ENCODE assay signal across 14 cellular contexts in the genomic region with DNA sequence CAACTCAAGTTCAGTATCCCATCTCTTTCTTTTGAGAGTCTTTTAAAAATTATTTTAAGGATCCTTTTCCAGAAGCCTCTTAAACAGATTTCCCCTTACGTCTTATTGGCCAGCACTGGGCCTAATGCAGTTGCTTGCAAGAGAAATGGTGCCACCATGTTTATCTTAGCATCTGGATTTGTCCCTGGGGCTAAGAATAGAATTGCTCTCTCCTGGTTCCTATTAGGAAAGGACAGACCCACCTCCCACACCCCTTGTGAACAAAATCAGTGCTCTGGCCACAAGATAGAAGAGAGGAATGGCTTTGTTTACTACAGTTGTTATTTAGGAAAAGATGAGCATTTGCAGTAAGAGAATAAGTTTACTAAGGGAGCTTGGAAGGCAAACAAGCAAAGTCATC.
DNase-seq lines count a peak whose midpoint lies in the region; ATAC-seq and TF ChIP-seq lines count a peak whose summit lies in the region.
"Had no signal": no experiment of that assay in that cellular context is flagged by ENCODE, and none has a peak within 500 bp of the region (broad histone marks: within the 10 kb centered on the region; RNA-seq: fewer than 3 reads in every experiment).

No MANE protein-coding gene starts in this region.

- H4K8ac ChIP-seq in IMR-90 (ENCODE audit: low read depth in 2 of 2, low read length in 2 of 2) = no peak overlapping the region

- no TSS peak for BruUV-seq in IMR-90 (replicated peaks; lab: Mats Ljungman, UMichigan)

- no peak overlapping the region for H3K18ac ChIP-seq in IMR-90 (ENCODE audit: low read depth, low read length)

- no peak overlapping the region for H4K5ac ChIP-seq in IMR-90 (ENCODE audit: low read depth, low read length)

- peak overlapping the region; percentile 18 for H2BK5ac ChIP-seq in IMR-90 (ENCODE audit: low read depth, low read length, poor library complexity, severe bottlenecking)

- no peak overlapping the region for H2BK15ac ChIP-seq in IMR-90 (ENCODE audit: low read depth, low read length)

- no peak overlapping the region for H2BK20ac ChIP-seq in IMR-90 (ENCODE audit: low read depth, low read length)

- DNase-seq in IMR-90 = no peak
- peak; percentile 67 for DNase-seq in SK-N-SH
- no peak for DNase-seq in glutamatergic neuron
- no peak for DNase-seq in nephron progenitor cell
- no peak for DNase-seq in spleen
- DNase-seq in natural killer cell = no peak
- DNase-seq in hippocampal formation (lab: John Stamatoyannopoulos, UW) = no peak
- DNase-seq: Caco-2; CD8-positive, alpha-beta memory T cell; DND-41; GDM1; GOT3 had no signal

- WGBS in IMR-90 (ENCODE audit: extremely low coverage in 2 of 2, insufficient read length in 1 of 2), 2 experiments = no CpG with 5 or more reads among the region's 1 CpG
- WGBS in SK-N-SH (ENCODE audit: low lambda C conversion rate) = 86% methylated on average over 1 of the region's 1 CpG
- WGBS in spleen, 5 donors = 32 to 100% (median 97%) methylated on average over 1 of the region's 1 CpG

- no peak overlapping the region for H3K56ac ChIP-seq in IMR-90 (ENCODE audit: extremely low read depth, insufficient read depth, low read length)

- H3K79me1 ChIP-seq in IMR-90 (ENCODE audit: low read depth in 1 of 2, low read length in 2 of 2) = peaks cover 4 to 35% of the 10 kb centered on the region in 2 experiments; a peak in 3 of 4 replicates

- TF ChIP-seq POLR2A in IMR-90 (IDR thresholded peaks at IDR 0.05; ENCODE audit: low read depth, low read length) = no peak
- no peak for TF ChIP-seq POLR2A in spleen (IDR thresholded peaks at IDR 0.05)

- peaks cover 17% of the 10 kb centered on the region for H3K9me3 Mint-ChIP-seq in glutamatergic neuron (ENCODE audit: unreplicated experiment)
- peaks cover 3% of the 10 kb centered on the region for H3K9me3 Mint-ChIP-seq in nephron progenitor cell
- H3K9me3 Mint-ChIP-seq in natural killer cell = no peaks in the 10 kb centered on the region
- H3K9me3 Mint-ChIP-seq: CD8-positive, alpha-beta memory T cell had no signal

- H3K36me3 ChIP-seq in IMR-90 (ENCODE audit: control insufficient read depth, insufficient read depth, low read length) = peaks cover 22% of the 10 kb centered on the region
- peaks cover 49 to 70% of the 10 kb centered on the region in 2 experiments for H3K36me3 ChIP-seq in SK-N-SH (replicated peaks in 1 of 2; ENCODE audit: control insufficient read depth in 1 of 2, insufficient read depth in 2 of 2, low read length in 1 of 2)
- peaks cover 0 to 77% (median 15%) of the 10 kb centered on the region in 6 donors for H3K36me3 ChIP-seq in spleen

- H2AK5ac ChIP-seq in IMR-90 (ENCODE audit: low read depth, low read length) = no peak overlapping the region

- H4K91ac ChIP-seq in IMR-90 (ENCODE audit: insufficient read depth, low read depth, low read length) = no peak overlapping the region

- TF ChIP-seq RAD21 in IMR-90 (IDR thresholded peaks at IDR 0.05; ENCODE audit: low read length) (no peak), SK-N-SH (IDR thresholded peaks at IDR 0.05; ENCODE audit: low read length) (peak; percentile 21; the same call in 1 of the 2 replicates)

- H3K27me3 Mint-ChIP-seq in glutamatergic neuron (ENCODE audit: unreplicated experiment) (peaks cover 7% of the 10 kb centered on the region), nephron progenitor cell (ENCODE audit: low read depth, poor library complexity) (no peaks in the 10 kb centered on the region), natural killer cell (ENCODE audit: low read depth in 2 of 2) (no peaks in the 10 kb centered on the region)
- H3K27me3 Mint-ChIP-seq: CD8-positive, alpha-beta memory T cell had no signal

- no peak overlapping the region for H3K9ac ChIP-seq in IMR-90 (ENCODE audit: low read depth, low read length)
- H3K9ac ChIP-seq in SK-N-SH = no peak overlapping the region
- H3K9ac ChIP-seq: BLaER1 had no signal

- H3K4me3 ChIP-seq in IMR-90 (ENCODE audit: insufficient read depth, low read depth, low read length) (no peak overlapping the region), SK-N-SH (ENCODE audit: low read depth in 2 of 2, low read length in 1 of 2) (no peak overlapping the region), spleen (no peak overlapping the region)
- H3K4me3 ChIP-seq: BLaER1, HAP-1 had no signal

- H3K4ac ChIP-seq in IMR-90 (ENCODE audit: low read depth, low read length) = no peak overlapping the region

- H3K36me3 Mint-ChIP-seq in glutamatergic neuron (ENCODE audit: unreplicated experiment) = peaks cover 9% of the 10 kb centered on the region
- H3K36me3 Mint-ChIP-seq in nephron progenitor cell (ENCODE audit: low read depth) = peaks cover 82% of the 10 kb centered on the region
- no peaks in the 10 kb centered on the region for H3K36me3 Mint-ChIP-seq in natural killer cell

- no peaks in the 10 kb centered on the region for H3K9me2 ChIP-seq in SK-N-SH

- peaks cover 5% of the 10 kb centered on the region; the same call in 1 of the 2 replicates for H3K79me2 ChIP-seq in SK-N-SH (ENCODE audit: insufficient read depth)

- no peak overlapping the region for H3K14ac ChIP-seq in IMR-90 (replicated peaks; ENCODE audit: low read depth, low read length)

- intact Hi-C loops in IMR-90 (cut with micrococcal nuclease) = no loop called here
- intact Hi-C loops in spleen (cut with DNase I; ENCODE audit: low total_unique reads) = no loop called here
- intact Hi-C loops in natural killer cell (cut with micrococcal nuclease) = no loop called here

- in situ Hi-C loops in IMR-90 (cut with MboI; ENCODE audit: low sequenced_read_pairs) = no loop called here

- TF ChIP-seq CTCF in IMR-90 (conservative IDR thresholded peaks at IDR 0.05; ENCODE audit: low read depth, low read length) = no peak
- TF ChIP-seq CTCF in SK-N-SH (IDR thresholded peaks at IDR 0.05) = no peak
- no peak for TF ChIP-seq CTCF in glutamatergic neuron (IDR thresholded peaks at IDR 0.05; ENCODE audit: partially characterized antibody, unreplicated experiment)
- no peak for TF ChIP-seq CTCF in nephron progenitor cell (IDR thresholded peaks at IDR 0.05)
- no peak for TF ChIP-seq CTCF in spleen (IDR thresholded peaks at IDR 0.05 in 8 of 11, conservative IDR thresholded peaks at IDR 0.05 in 3 of 11)
- no peak for TF ChIP-seq CTCF in natural killer cell (IDR thresholded peaks at IDR 0.05)

- no peak overlapping the region for H2BK120ac ChIP-seq in IMR-90 (ENCODE audit: low read depth, low read length)

- dilution Hi-C loops in IMR-90 (cut with HindIII; ENCODE audit: low sequenced_read_pairs, unreplicated experiment) = no loop called here

- H3K9me3 ChIP-seq in IMR-90 (ENCODE audit: control insufficient read depth, insufficient read depth, low read length) (peaks cover 2% of the 10 kb centered on the region; the same call in 1 of the 2 replicates), SK-N-SH (no peaks in the 10 kb centered on the region), spleen (no peaks in the 10 kb centered on the region)
- H3K9me3 ChIP-seq: BLaER1, Caco-2, HAP-1 had no signal

- H3K23ac ChIP-seq in IMR-90 (ENCODE audit: low read depth, low read length) = no peak overlapping the region

- H2AFZ ChIP-seq in IMR-90 (replicated peaks; ENCODE audit: low read length, poor library complexity) = no peak overlapping the region
- no peak overlapping the region for H2AFZ ChIP-seq in SK-N-SH (ENCODE audit: low read depth)

- H3K27me3 ChIP-seq in IMR-90 (ENCODE audit: control insufficient read depth, insufficient read depth, low read length) (no peaks in the 10 kb centered on the region), SK-N-SH (ENCODE audit: insufficient read depth) (no peaks in the 10 kb centered on the region), spleen (replicated peaks in 1 of 7) (no peaks in the 10 kb centered on the region)
- H3K27me3 ChIP-seq: BLaER1 had no signal

- peak in 1 of 2 experiments; percentile 86; a peak in 1 of 4 replicates for TF ChIP-seq EP300 in SK-N-SH (IDR thresholded peaks at IDR 0.05; ENCODE audit: borderline replicate concordance in 1 of 2, low read depth in 1 of 2, low read length in 1 of 2)

- no peak overlapping the region for H2AK9ac ChIP-seq in IMR-90 (replicated peaks; ENCODE audit: low read depth, low read length, poor library complexity)

- H3K4me3 Mint-ChIP-seq in glutamatergic neuron (ENCODE audit: unreplicated experiment) = no peak overlapping the region
- no peak overlapping the region for H3K4me3 Mint-ChIP-seq in nephron progenitor cell
- no peak overlapping the region for H3K4me3 Mint-ChIP-seq in natural killer cell
- H3K4me3 Mint-ChIP-seq: CD8-positive, alpha-beta memory T cell had no signal

- H3K27ac Mint-ChIP-seq in glutamatergic neuron (ENCODE audit: unreplicated experiment) (peak overlapping the region; percentile 30), nephron progenitor cell (peak overlapping the region; percentile 93), natural killer cell (no peak overlapping the region)

- no peak overlapping the region for H3K27ac ChIP-seq in IMR-90 (ENCODE audit: insufficient read depth, low read length)
- peak overlapping the region in 1 of 2 experiments; percentile 85; a peak in 2 of 4 replicates for H3K27ac ChIP-seq in SK-N-SH (ENCODE audit: low read depth in 2 of 2, low read length in 1 of 2)
- H3K27ac ChIP-seq in spleen = no peak overlapping the region
- H3K27ac ChIP-seq: BLaER1 had no signal

- H3K4me2 ChIP-seq in IMR-90 (ENCODE audit: low read depth, low read length) = no peak overlapping the region
- no peak overlapping the region for H3K4me2 ChIP-seq in SK-N-SH
- H3K4me2 ChIP-seq: BLaER1 had no signal

- H3K4me1 Mint-ChIP-seq in glutamatergic neuron (ENCODE audit: low read depth, unreplicated experiment) = peaks cover 48% of the 10 kb centered on the region
- H3K4me1 Mint-ChIP-seq in nephron progenitor cell = peaks cover 31% of the 10 kb centered on the region
- H3K4me1 Mint-ChIP-seq in natural killer cell = peaks cover 0 to 5% of the 10 kb centered on the region in 2 donors

- CTCF ChIA-PET in IMR-90 (lab: Yijun Ruan, JAX) (no interaction called here), SK-N-SH (lab: Yijun Ruan, JAX) (interaction anchor here (0.9 to 1.8 kb wide), 7 partner anchors 10 to 101 kb away, joined by 3 to 6 read pairs (median 4); no protein-coding TSS in a partner anchor)

- ATAC-seq in IMR-90 (ENCODE audit: low read depth) (no peak), natural killer cell (no peak)

- H3F3A ChIP-seq in SK-N-SH (replicated peaks; ENCODE audit: insufficient read depth) = peaks cover 17% of the 10 kb centered on the region

- H4K20me1 ChIP-seq in IMR-90 (ENCODE audit: insufficient read depth, low read length) (no peaks in the 10 kb centered on the region; the same call in 1 of the 2 replicates), SK-N-SH (ENCODE audit: insufficient read depth) (no peaks in the 10 kb centered on the region)
- H4K20me1 ChIP-seq: BLaER1 had no signal

- H3K9me1 ChIP-seq in IMR-90 (ENCODE audit: insufficient read depth, low read length) = peaks cover under 1% of the 10 kb centered on the region

- POLR2A ChIA-PET in IMR-90 (lab: Charles Lee; ENCODE audit: unreplicated experiment) = no interaction called here
- POLR2A ChIA-PET in SK-N-SH (lab: Yijun Ruan, JAX) = no interaction called here

- H3K4me1 ChIP-seq in IMR-90 (ENCODE audit: control insufficient read depth, insufficient read depth, low read length) (peaks cover 7% of the 10 kb centered on the region), SK-N-SH (ENCODE audit: control insufficient read depth in 1 of 2, insufficient read depth in 2 of 2, low read depth in 1 of 2, low read length in 1 of 2) (peaks cover 11 to 14% of the 10 kb centered on the region in 2 experiments; a peak in 3 of 4 replicates), spleen (peaks cover 0 to 18% (median 5%) of the 10 kb centered on the region in 6 donors)
- H3K4me1 ChIP-seq: BLaER1, Caco-2 had no signal

Comparison
In these comparisons a context has a peak if more than half of its experiments do, and no peak if none do; other contexts are left out.
1. H3K27ac Mint-ChIP-seq: peak in glutamatergic neuron (single experiment) and nephron progenitor cell (single experiment); none in natural killer cell (0 of 2).